ENCODE assay signal across 29 cellular contexts in genomic region chr2:64887565-64887964, GRCh38.
"Had no signal": no experiment of that assay in that cellular context is flagged by ENCODE, and none has a peak within 500 bp of the region (broad histone marks: within the 10 kb centered on the region; RNA-seq: fewer than 3 reads in every experiment).

No MANE protein-coding gene starts in this region.

- H3K4me2 ChIP-seq: hepatocyte had no signal

- H3K79me2 ChIP-seq: hepatocyte had no signal

- H3K4me1 ChIP-seq: colonic mucosa, esophagus muscularis mucosa, esophagus squamous epithelium, foreskin keratinocyte, gastrocnemius medialis, gastroesophageal sphincter, heart left ventricle, heart right ventricle had no signal

- H2AFZ ChIP-seq: hepatocyte had no signal

- H3K4me3 ChIP-seq: colonic mucosa, coronary artery, dorsolateral prefrontal cortex, esophagus muscularis mucosa, esophagus squamous epithelium, gastrocnemius medialis, gastroesophageal sphincter, heart left ventricle, heart right ventricle, hepatocyte had no signal

- FAIRE-seq: colon, endometrium, endothelial cell of umbilical vein, frontal cortex had no signal

- H3K27me3 ChIP-seq: colonic mucosa, dorsolateral prefrontal cortex, esophagus squamous epithelium, gastrocnemius medialis, heart left ventricle, hepatocyte had no signal

- H3K9me3 ChIP-seq: colonic mucosa, esophagus squamous epithelium, gastrocnemius medialis had no signal

- H3K36me3 ChIP-seq: colonic mucosa, esophagus muscularis mucosa, esophagus squamous epithelium, gastrocnemius medialis, gastroesophageal sphincter, heart left ventricle, heart right ventricle had no signal

- DNase-seq: colonic mucosa; cortex of kidney; dermis blood vessel endothelial cell; dorsolateral prefrontal cortex; effector CD4-positive, alpha-beta T cell; effector CD8-positive, alpha-beta T cell; effector memory CD4-positive, alpha-beta T cell; effector memory CD8-positive, alpha-beta T cell; endodermal cell; erythroblast; esophagus squamous epithelium; foreskin fibroblast; foreskin keratinocyte; foreskin melanocyte; gastrocnemius medialis; glutamatergic neuron; head of caudate nucleus; heart left ventricle; heart right ventricle had no signal

- H3K27ac ChIP-seq: colonic mucosa, coronary artery, dorsolateral prefrontal cortex, epithelial cell of prostate, esophagus muscularis mucosa, esophagus squamous epithelium, foreskin keratinocyte, gastrocnemius medialis, gastroesophageal sphincter, heart left ventricle, heart right ventricle, hepatocyte had no signal

- ATAC-seq: effector memory CD8-positive, alpha-beta T cell; esophagus mucosa; foreskin keratinocyte; gastrocnemius medialis; gastroesophageal sphincter; heart left ventricle; heart right ventricle had no signal
